In genomic region chr7:77399838-77400237, GRCh38 we compare ENCODE assay signal across 1 cellular context.
TF ChIP-seq lines count a peak whose summit lies in the region.

No MANE protein-coding gene starts in this region.

TF ChIP-seq in WTC11, 78 proteins besides CTCF, POLR2A, EP300 and RAD21 (continued from another document):
- TF ChIP-seq, protein P1, sequence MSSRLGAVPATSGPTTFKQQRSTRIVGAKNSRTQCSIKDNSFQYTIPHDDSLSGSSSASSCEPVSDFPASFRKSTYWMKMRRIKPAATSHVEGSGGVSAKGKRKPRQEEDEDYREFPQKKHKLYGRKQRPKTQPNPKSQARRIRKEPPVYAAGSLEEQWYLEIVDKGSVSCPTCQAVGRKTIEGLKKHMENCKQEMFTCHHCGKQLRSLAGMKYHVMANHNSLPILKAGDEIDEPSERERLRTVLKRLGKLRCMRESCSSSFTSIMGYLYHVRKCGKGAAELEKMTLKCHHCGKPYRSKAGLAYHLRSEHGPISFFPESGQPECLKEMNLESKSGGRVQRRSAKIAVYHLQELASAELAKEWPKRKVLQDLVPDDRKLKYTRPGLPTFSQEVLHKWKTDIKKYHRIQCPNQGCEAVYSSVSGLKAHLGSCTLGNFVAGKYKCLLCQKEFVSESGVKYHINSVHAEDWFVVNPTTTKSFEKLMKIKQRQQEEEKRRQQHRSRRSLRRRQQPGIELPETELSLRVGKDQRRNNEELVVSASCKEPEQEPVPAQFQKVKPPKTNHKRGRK (CRISPR knock-in tag; IDR thresholded peaks at IDR 0.05; ENCODE audit: borderline replicate concordance) = no peak
- TF ChIP-seq USF1 (CRISPR knock-in tag; IDR thresholded peaks at IDR 0.05) = no peak
